ENCODE assay signal across 21 cellular contexts in the genomic region with DNA sequence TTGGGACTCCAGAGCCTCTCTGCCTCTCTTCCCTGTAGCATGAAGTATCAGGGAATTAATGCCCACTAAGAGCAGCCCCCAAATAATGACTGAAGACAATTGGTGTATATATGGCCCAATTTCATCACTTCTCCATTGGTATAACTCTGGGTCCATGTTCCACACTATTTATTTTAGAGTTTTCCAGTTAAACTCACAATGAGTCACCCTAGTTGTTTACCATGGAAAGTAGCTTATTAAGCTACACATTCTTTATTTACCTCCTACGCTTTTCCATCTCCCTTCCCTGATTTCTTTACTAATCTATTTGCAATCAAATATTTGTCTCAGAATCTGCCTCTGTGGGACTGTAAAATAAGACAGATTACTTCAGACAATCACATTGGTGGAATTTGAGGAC.
"Had no signal": no experiment of that assay in that cellular context is flagged by ENCODE, and none has a peak within 500 bp of the region (broad histone marks: within the 10 kb centered on the region; RNA-seq: fewer than 3 reads in every experiment).

No MANE protein-coding gene starts in this region.

- H3K4me1 Mint-ChIP-seq: activated naive CD4-positive, alpha-beta T cell treated with anti-CD3 and anti-CD28 coated beads, Interleukin-2, amount 50 U/mL, for 24 hours; natural killer cell; stimulated activated memory B cell treated with anti-CD40 and anti-IgM and Interleukin-4, amounts not matched to agents 10 μg/mL and 1 μg/mL and 100 μg/mL, for 72 hours had no signal

- H3K36me3 Mint-ChIP-seq: activated naive CD4-positive, alpha-beta T cell treated with anti-CD3 and anti-CD28 coated beads, Interleukin-2, amount 50 U/mL, for 24 hours; stimulated activated memory B cell treated with anti-CD40 and anti-IgM and Interleukin-4, amounts not matched to agents 10 μg/mL and 1 μg/mL and 100 μg/mL, for 72 hours had no signal

- H3K27ac Mint-ChIP-seq: activated naive CD4-positive, alpha-beta T cell treated with anti-CD3 and anti-CD28 coated beads, Interleukin-2, amount 50 U/mL, for 24 hours; endodermal cell; natural killer cell; stimulated activated memory B cell treated with anti-CD40 and anti-IgM and Interleukin-4, amounts not matched to agents 10 μg/mL and 1 μg/mL and 100 μg/mL, for 72 hours had no signal

- H3K4me2 ChIP-seq: smooth muscle cell had no signal

- H3K9me3 Mint-ChIP-seq: endodermal cell had no signal

- DNase-seq: activated CD4-positive, alpha-beta T cell treated with anti-CD3 and anti-CD28 coated beads for 1 hour; activated CD4-positive, alpha-beta T cell treated with anti-CD3 and anti-CD28 coated beads, Interleukin-2, amount 50 U/mL, for 1 hour; activated gamma-delta T cell treated with Interleukin-2 at 50 U/mL for 16 hours; activated T-cell treated with anti-CD3 and anti-CD28 coated beads, Interleukin-2, amount 50 U/mL, for 1 hour; colonic mucosa; endodermal cell; gastrocnemius medialis; hippocampal formation; left ventricle myocardium superior; midbrain; natural killer cell; retina; sigmoid colon; stimulated activated CD4-positive, alpha-beta T cell treated with anti-CD3 and anti-CD28 coated beads, Interleukin-15, amount 100 ng/mL, for 24 hours; stomach had no signal

- H3K4me3 Mint-ChIP-seq: activated naive CD4-positive, alpha-beta T cell treated with anti-CD3 and anti-CD28 coated beads, Interleukin-2, amount 50 U/mL, for 24 hours; endodermal cell; natural killer cell; stimulated activated memory B cell treated with anti-CD40 and anti-IgM and Interleukin-4, amounts not matched to agents 10 μg/mL and 1 μg/mL and 100 μg/mL, for 72 hours had no signal

- H3K36me3 ChIP-seq: ascending aorta, colonic mucosa, gastrocnemius medialis, sigmoid colon, stomach, suprapubic skin, tibial nerve had no signal

- H3K9me3 ChIP-seq: ascending aorta, colonic mucosa, gastrocnemius medialis, sigmoid colon, suprapubic skin, tibial nerve had no signal

- H3K4me3 ChIP-seq: ascending aorta, colonic mucosa, gastrocnemius medialis, sigmoid colon, smooth muscle cell, stomach, suprapubic skin, tibial nerve had no signal

- H3K27me3 ChIP-seq: ascending aorta, colonic mucosa, gastrocnemius medialis, sigmoid colon, stomach, suprapubic skin, tibial nerve had no signal

- H3K4me1 ChIP-seq: ascending aorta, colonic mucosa, gastrocnemius medialis, sigmoid colon, stomach, suprapubic skin had no signal

- H3K27me3 Mint-ChIP-seq: activated naive CD4-positive, alpha-beta T cell treated with anti-CD3 and anti-CD28 coated beads, Interleukin-2, amount 50 U/mL, for 24 hours; stimulated activated memory B cell treated with anti-CD40 and anti-IgM and Interleukin-4, amounts not matched to agents 10 μg/mL and 1 μg/mL and 100 μg/mL, for 72 hours had no signal

- ATAC-seq: gastrocnemius medialis; left ventricle myocardium superior; natural killer cell; stimulated activated memory B cell treated with anti-CD40 and anti-IgM and Interleukin-4, amounts not matched to agents 10 μg/mL and 1 μg/mL and 100 μg/mL, for 72 hours had no signal

- H3K27ac ChIP-seq: ascending aorta, colonic mucosa, gastrocnemius medialis, sigmoid colon, stomach, suprapubic skin, tibial nerve had no signal
